In the genomic region with DNA sequence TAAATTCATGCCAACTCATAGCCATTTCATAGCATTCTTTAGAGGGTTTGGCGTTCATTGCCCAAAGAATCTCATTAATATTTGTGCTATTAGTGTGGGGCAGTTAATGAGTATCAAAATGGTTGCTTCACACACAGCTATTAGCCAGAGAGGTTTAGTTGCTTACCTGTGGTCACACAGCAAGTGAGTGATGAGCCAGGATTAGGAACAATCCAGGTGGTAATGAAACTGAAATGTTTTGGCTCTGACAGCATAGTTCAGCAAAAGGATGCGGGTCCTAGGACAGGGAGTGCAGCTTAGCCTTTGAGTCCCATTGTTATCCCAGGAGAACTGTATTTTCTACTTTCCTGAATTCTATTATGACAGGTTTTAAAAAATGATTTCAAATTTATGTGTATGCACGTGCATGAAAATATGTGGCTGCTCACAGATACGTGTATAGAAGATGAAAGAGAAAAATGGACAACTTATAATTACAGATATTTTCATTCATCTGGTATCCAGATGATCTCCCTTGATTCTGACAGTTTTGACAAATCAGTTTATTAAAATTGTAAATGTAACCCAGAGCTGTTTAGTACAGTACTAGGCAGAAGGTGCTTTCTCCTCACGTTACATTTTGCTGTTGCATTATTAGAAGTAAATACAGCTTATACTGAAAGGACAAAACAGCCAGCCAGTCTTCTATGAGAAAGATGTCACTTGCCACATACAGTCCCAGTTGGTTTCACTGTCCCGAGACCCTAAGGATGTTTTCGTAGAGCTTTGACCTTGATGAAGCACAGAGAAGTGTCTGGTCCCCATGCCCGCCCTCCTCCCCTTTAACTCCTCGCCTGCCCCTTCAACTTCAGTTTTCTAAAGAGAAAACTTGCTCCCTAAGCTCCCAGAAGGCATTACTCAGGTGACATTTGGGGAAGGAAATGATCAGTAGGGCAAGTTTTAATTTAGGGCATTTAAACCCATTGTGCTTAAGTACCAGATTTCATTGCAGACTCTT, we compare ENCODE assay signal across 25 cellular contexts.
"Had no signal": no experiment of that assay in that cellular context is flagged by ENCODE, and none has a peak within 500 bp of the region (broad histone marks: within the 10 kb centered on the region; RNA-seq: fewer than 3 reads in every experiment).

No MANE protein-coding gene starts in this region.

- H3K27me3 Mint-ChIP-seq: activated naive CD4-positive, alpha-beta T cell treated with anti-CD3 and anti-CD28 coated beads, Interleukin-2, amount 50 U/mL, for 24 hours; activated naive CD8-positive, alpha-beta T cell treated with anti-CD3 and anti-CD28 coated beads, Interleukin-2, amount 50 U/mL, for 24 hours; activated T-cell treated with anti-CD3 and anti-CD28 coated beads, Interleukin-2, amount 50 U/mL, for 24 hours; activated T-helper 17 cell treated with anti-CD3 and anti-CD28 coated beads, Interleukin-2, amount 50 U/mL, for 72 hours; central memory CD8-positive, alpha-beta T cell; dendritic cell treated with granulocyte-macrophage colony-stimulating factor and Interleukin-4, amounts not matched to agents 40 ng/mL and 50 ng/mL, for 4 days had no signal

- H3K4me3 Mint-ChIP-seq: activated naive CD4-positive, alpha-beta T cell treated with anti-CD3 and anti-CD28 coated beads, Interleukin-2, amount 50 U/mL, for 24 hours; activated naive CD8-positive, alpha-beta T cell treated with anti-CD3 and anti-CD28 coated beads, Interleukin-2, amount 50 U/mL, for 24 hours; activated T-cell treated with anti-CD3 and anti-CD28 coated beads, Interleukin-2, amount 50 U/mL, for 24 hours; activated T-helper 17 cell treated with anti-CD3 and anti-CD28 coated beads, Interleukin-2, amount 50 U/mL, for 72 hours; central memory CD8-positive, alpha-beta T cell; dendritic cell treated with granulocyte-macrophage colony-stimulating factor and Interleukin-4, amounts not matched to agents 40 ng/mL and 50 ng/mL, for 4 days; naive thymus-derived CD4-positive, alpha-beta T cell; neural progenitor cell had no signal

- H3K4me1 ChIP-seq: breast epithelium, gastrocnemius medialis, neural progenitor cell, right atrium auricular region, spleen, transverse colon, uterus had no signal

- H3K27ac Mint-ChIP-seq: activated naive CD4-positive, alpha-beta T cell treated with anti-CD3 and anti-CD28 coated beads, Interleukin-2, amount 50 U/mL, for 24 hours; activated naive CD8-positive, alpha-beta T cell treated with anti-CD3 and anti-CD28 coated beads, Interleukin-2, amount 50 U/mL, for 24 hours; activated T-cell treated with anti-CD3 and anti-CD28 coated beads, Interleukin-2, amount 50 U/mL, for 24 hours; activated T-helper 17 cell treated with anti-CD3 and anti-CD28 coated beads, Interleukin-2, amount 50 U/mL, for 72 hours; dendritic cell treated with granulocyte-macrophage colony-stimulating factor and Interleukin-4, amounts not matched to agents 40 ng/mL and 50 ng/mL, for 4 days; naive thymus-derived CD4-positive, alpha-beta T cell; neural progenitor cell had no signal

- DNase-seq: activated CD4-positive, alpha-beta T cell treated with anti-CD3 and anti-CD28 coated beads for 4 hours; activated CD4-positive, alpha-beta T cell treated with anti-CD3 and anti-CD28 coated beads, Interleukin-2, amount 50 U/mL, for 4 hours; activated CD8-positive, alpha-beta memory T cell treated with anti-CD3 and anti-CD28 coated beads, Interleukin-2, amount 50 U/mL, for 48 hours; activated naive CD8-positive, alpha-beta T cell treated with anti-CD3 and anti-CD28 coated beads, Interleukin-2, amount 50 U/mL, for 24 hours; activated T-cell treated with anti-CD3 and anti-CD28 coated beads, Interleukin-2, amount 50 U/mL, for 24 hours; effector CD4-positive, alpha-beta T cell; esophagus squamous epithelium; gastrocnemius medialis; hippocampal formation; kidney; left colon; mammary epithelial cell; naive thymus-derived CD4-positive, alpha-beta T cell; spleen; stimulated activated naive CD4-positive, alpha-beta T cell; T-helper 1 cell; transverse colon; uterus had no signal

- H3K9me3 Mint-ChIP-seq: activated naive CD4-positive, alpha-beta T cell treated with anti-CD3 and anti-CD28 coated beads, Interleukin-2, amount 50 U/mL, for 24 hours; activated naive CD8-positive, alpha-beta T cell treated with anti-CD3 and anti-CD28 coated beads, Interleukin-2, amount 50 U/mL, for 24 hours; activated T-cell treated with anti-CD3 and anti-CD28 coated beads, Interleukin-2, amount 50 U/mL, for 24 hours; activated T-helper 17 cell treated with anti-CD3 and anti-CD28 coated beads, Interleukin-2, amount 50 U/mL, for 72 hours; central memory CD8-positive, alpha-beta T cell; dendritic cell treated with granulocyte-macrophage colony-stimulating factor and Interleukin-4, amounts not matched to agents 40 ng/mL and 50 ng/mL, for 4 days; naive thymus-derived CD4-positive, alpha-beta T cell; neural progenitor cell had no signal

- ATAC-seq: activated naive CD8-positive, alpha-beta T cell treated with anti-CD3 and anti-CD28 coated beads, Interleukin-2, amount 50 U/mL, for 24 hours; activated T-helper 17 cell treated with anti-CD3 and anti-CD28 coated beads, Interleukin-2, amount 50 U/mL, for 72 hours; gastrocnemius medialis; left colon; naive thymus-derived CD4-positive, alpha-beta T cell had no signal

- H3K27ac ChIP-seq: breast epithelium, gastrocnemius medialis, neural progenitor cell, right atrium auricular region, spleen, transverse colon, uterus had no signal

- H3K27me3 ChIP-seq: breast epithelium, esophagus squamous epithelium, gastrocnemius medialis, neural progenitor cell, right atrium auricular region, spleen, transverse colon, uterus had no signal

- H3K4me1 Mint-ChIP-seq: activated naive CD4-positive, alpha-beta T cell treated with anti-CD3 and anti-CD28 coated beads, Interleukin-2, amount 50 U/mL, for 24 hours; activated naive CD8-positive, alpha-beta T cell treated with anti-CD3 and anti-CD28 coated beads, Interleukin-2, amount 50 U/mL, for 24 hours; activated T-helper 17 cell treated with anti-CD3 and anti-CD28 coated beads, Interleukin-2, amount 50 U/mL, for 72 hours; central memory CD8-positive, alpha-beta T cell had no signal

- H3K36me3 Mint-ChIP-seq: activated naive CD4-positive, alpha-beta T cell treated with anti-CD3 and anti-CD28 coated beads, Interleukin-2, amount 50 U/mL, for 24 hours; neural progenitor cell had no signal

- FAIRE-seq: kidney had no signal

- H3K9me3 ChIP-seq: breast epithelium, esophagus squamous epithelium, gastrocnemius medialis, right atrium auricular region, spleen, transverse colon, uterus had no signal

- H3K36me3 ChIP-seq: breast epithelium, esophagus squamous epithelium, gastrocnemius medialis, neural progenitor cell, right atrium auricular region, spleen, transverse colon, uterus had no signal

- H3K4me3 ChIP-seq: breast epithelium, esophagus squamous epithelium, gastrocnemius medialis, neural progenitor cell, right atrium auricular region, spleen, transverse colon, uterus had no signal
